11 cellular contexts compared by ENCODE assay signal in the genomic region with DNA sequence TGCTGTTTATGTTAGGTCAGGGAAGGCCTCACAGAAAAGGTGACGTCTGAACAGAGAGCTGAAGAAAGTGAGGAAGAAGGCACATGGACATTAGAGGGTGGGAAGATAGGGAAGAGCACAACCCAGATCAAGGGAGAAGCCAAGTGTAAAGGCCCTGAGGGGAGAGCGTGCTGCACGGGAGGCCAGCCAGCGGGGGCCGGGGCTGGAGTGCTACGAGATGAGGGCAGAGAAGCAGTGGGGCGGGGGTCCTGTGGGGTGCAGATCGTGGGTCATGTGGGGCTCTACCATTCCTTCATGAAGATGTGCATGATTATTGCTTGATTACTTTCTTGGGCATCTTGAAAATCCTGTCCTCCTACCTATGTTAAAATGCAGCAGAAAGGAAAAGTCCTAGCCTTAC. TPM values are rescaled to one million over a fixed set of nuclear protein-coding genes. Genes with fewer than 3 reads are reported as not detected.
"Had no signal": no experiment of that assay in that cellular context is flagged by ENCODE, and none has a peak within 500 bp of the region (broad histone marks: within the 10 kb centered on the region; RNA-seq: fewer than 3 reads in every experiment).

No MANE protein-coding gene starts in this region.

- DNase-seq: GM23248, GOT3, H7, H9, HCEC 1CT, HFFc6 had no signal

- H3K27ac Mint-ChIP-seq: GM23338, H9, HFFc6 had no signal

- H3K4me3 ChIP-seq: GM23248, GM23338, HAP-1 had no signal

- H3K9me3 ChIP-seq: HAP-1 had no signal

- H3K4me1 ChIP-seq: HAP-1 had no signal

- FAIRE-seq: H1, H54 had no signal

- H3K27ac ChIP-seq: GM23248 had no signal

- H3K9me3 Mint-ChIP-seq: GM23338, H9, HFFc6 had no signal

- H3K36me3 ChIP-seq: HAP-1 had no signal

- H3K4me3 Mint-ChIP-seq: GM23338, H9, HFFc6 had no signal

- ATAC-seq: GM23338, HCT116 had no signal

RNA-seq across cellular contexts. Expression of a gene that starts 50.8 kb away (rescaled TPM):
- total RNA-seq: GM23248, HFFc6 had no signal
- polyA plus RNA-seq: GM23248 had no signal
